Comparison of ENCODE assay signal across 27 cellular contexts in genomic region chr13:98180092-98180491, GRCh38. TPM values are rescaled to one million over a fixed set of nuclear protein-coding genes. Genes with fewer than 3 reads are reported as not detected.
DNase-seq lines count a peak whose midpoint lies in the region; ATAC-seq and TF ChIP-seq lines count a peak whose summit lies in the region.
"Had no signal": no experiment of that assay in that cellular context is flagged by ENCODE, and none has a peak within 500 bp of the region (broad histone marks: within the 10 kb centered on the region; RNA-seq: fewer than 3 reads in every experiment).

No MANE protein-coding gene starts in this region.

- no peak overlapping the region for H3K4me3 Mint-ChIP-seq in HFFc6
- H3K4me3 Mint-ChIP-seq in activated CD4-positive, alpha-beta T cell treated with anti-CD3 and anti-CD28 coated beads, Interleukin-2, amount 10 ng/mL, durations not matched to agents 24 days and 14 days: no peak overlapping the region
- H3K4me3 Mint-ChIP-seq in activated naive CD8-positive, alpha-beta T cell treated with anti-CD3 and anti-CD28 coated beads, Interleukin-2, amount 50 U/mL, for 24 hours: no peak overlapping the region
- H3K4me3 Mint-ChIP-seq: activated T-cell treated with anti-CD3 and anti-CD28 coated beads, Interleukin-2, amount 50 U/mL, for 24 hours; brain; CD4-positive, CD25-positive, alpha-beta regulatory T cell had no signal

- no peaks in the 10 kb centered on the region for H3K27me3 ChIP-seq in thyroid gland
- H3K27me3 ChIP-seq: testis, uterus had no signal

- H3K27ac ChIP-seq in SK-N-MC (peak overlapping the region; percentile 61; the same call in 1 of the 2 replicates), thyroid gland (peak overlapping the region in 2 of 3 donors; percentile 27 to 31)
- H3K27ac ChIP-seq: RWPE1, testis, uterus had no signal

- no peak overlapping the region for H3K9ac ChIP-seq in SK-N-MC (ENCODE audit: insufficient read length)

- no peaks in the 10 kb centered on the region for H3K9me3 ChIP-seq in SK-N-MC (ENCODE audit: low read depth, low read length)
- H3K9me3 ChIP-seq in thyroid gland: no peaks in the 10 kb centered on the region
- H3K9me3 ChIP-seq: testis, uterus had no signal

- H3K9me3 Mint-ChIP-seq in HFFc6: no peaks in the 10 kb centered on the region
- H3K9me3 Mint-ChIP-seq in activated CD4-positive, alpha-beta T cell treated with anti-CD3 and anti-CD28 coated beads, Interleukin-2, amount 10 ng/mL, durations not matched to agents 24 days and 14 days: no peaks in the 10 kb centered on the region
- H3K9me3 Mint-ChIP-seq in activated naive CD8-positive, alpha-beta T cell treated with anti-CD3 and anti-CD28 coated beads, Interleukin-2, amount 50 U/mL, for 24 hours: no peaks in the 10 kb centered on the region
- H3K9me3 Mint-ChIP-seq: activated T-cell treated with anti-CD3 and anti-CD28 coated beads, Interleukin-2, amount 50 U/mL, for 24 hours had no signal

- intact Hi-C loops in thyroid gland (cut with DNase I): no loop called here
- intact Hi-C loops in activated CD4-positive, alpha-beta T cell treated with anti-CD3 and anti-CD28 coated beads, Interleukin-2, amount 10 ng/mL, durations not matched to agents 24 days and 14 days (cut with micrococcal nuclease): no loop called here

- H3K27ac Mint-ChIP-seq in HFFc6: peak overlapping the region; percentile 44
- H3K27ac Mint-ChIP-seq in activated CD4-positive, alpha-beta T cell treated with anti-CD3 and anti-CD28 coated beads, Interleukin-2, amount 10 ng/mL, durations not matched to agents 24 days and 14 days: no peak overlapping the region
- no peak overlapping the region for H3K27ac Mint-ChIP-seq in activated naive CD8-positive, alpha-beta T cell treated with anti-CD3 and anti-CD28 coated beads, Interleukin-2, amount 50 U/mL, for 24 hours
- H3K27ac Mint-ChIP-seq: activated T-cell treated with anti-CD3 and anti-CD28 coated beads, Interleukin-2, amount 50 U/mL, for 24 hours; CD4-positive, CD25-positive, alpha-beta regulatory T cell had no signal

- TF ChIP-seq CTCF in HFFc6 (IDR thresholded peaks at IDR 0.05) (no peak), thyroid gland (IDR thresholded peaks at IDR 0.05) (no peak)

- H3K4me1 ChIP-seq in thyroid gland: peaks cover 30 to 53% of the 10 kb centered on the region in 2 donors
- H3K4me1 ChIP-seq: uterus had no signal

- H3K27me3 Mint-ChIP-seq in HFFc6 (ENCODE audit: insufficient read depth): no peaks in the 10 kb centered on the region; the same call in 1 of the 2 replicates
- H3K27me3 Mint-ChIP-seq in activated CD4-positive, alpha-beta T cell treated with anti-CD3 and anti-CD28 coated beads, Interleukin-2, amount 10 ng/mL, durations not matched to agents 24 days and 14 days: no peaks in the 10 kb centered on the region
- H3K27me3 Mint-ChIP-seq in activated naive CD8-positive, alpha-beta T cell treated with anti-CD3 and anti-CD28 coated beads, Interleukin-2, amount 50 U/mL, for 24 hours: peaks cover 3% of the 10 kb centered on the region
- H3K27me3 Mint-ChIP-seq: activated T-cell treated with anti-CD3 and anti-CD28 coated beads, Interleukin-2, amount 50 U/mL, for 24 hours; brain; CD4-positive, CD25-positive, alpha-beta regulatory T cell had no signal

- TF ChIP-seq POLR2A in thyroid gland (IDR thresholded peaks at IDR 0.05): no peak

- no peak for DNase-seq in HFFc6
- DNase-seq in SK-N-MC (ENCODE audit: low read depth, low spot score): no peak
- peak; percentile 67 for DNase-seq in iris pigment epithelial cell (ENCODE audit: low read depth)
- no peak for DNase-seq in thyroid gland
- DNase-seq in activated CD4-positive, alpha-beta T cell treated with anti-CD3 and anti-CD28 coated beads, Interleukin-2, amount 10 ng/mL, durations not matched to agents 24 days and 14 days: no peak
- DNase-seq in NAMALWA (ENCODE audit: low spot score): no peak
- DNase-seq in activated naive CD8-positive, alpha-beta T cell treated with anti-CD3 and anti-CD28 coated beads, Interleukin-2, amount 50 U/mL, for 24 hours: no peak
- DNase-seq: activated CD4-positive, CD25-positive, alpha-beta regulatory T cell treated with anti-CD3 and anti-CD28 coated beads, Interleukin-2, amount 50 U/mL, for 72 hours; activated gamma-delta T cell; activated T-cell treated with anti-CD3 and anti-CD28 coated beads, Interleukin-2, amount 50 U/mL, for 24 hours; CD4-positive, CD25-positive, alpha-beta regulatory T cell; kidney glomerular epithelial cell; NCI-H2081 treated with DMSO at 0.1 percent for 48 hours; NCI-H446 treated with DMSO at 0.1 percent for 48 hours; stimulated activated naive CD8-positive, alpha-beta T cell treated with anti-CD3 and anti-CD28 coated beads, Interleukin-15, Interleukin-2, amounts not matched to agents 100 U/mL and 50 U/mL, for 24 hours; testis; uterus had no signal

- WGBS in thyroid gland, 2 donors: 80 to 87% methylated on average over 3 of the region's 3 CpGs

- ATAC-seq in activated naive CD8-positive, alpha-beta T cell treated with anti-CD3 and anti-CD28 coated beads, Interleukin-2, amount 50 U/mL, for 24 hours: no peak
- ATAC-seq: GM12878; stimulated activated naive CD8-positive, alpha-beta T cell treated with anti-CD3 and anti-CD28 coated beads, Interleukin-15, Interleukin-2, amounts not matched to agents 100 U/mL and 50 U/mL, for 24 hours had no signal

- H3K4me3 ChIP-seq in SK-N-MC: no peak overlapping the region
- no peak overlapping the region for H3K4me3 ChIP-seq in thyroid gland (replicated peaks in 1 of 3)
- H3K4me3 ChIP-seq: GM12878, lung, testis, uterus had no signal

- H3K36me3 ChIP-seq in SK-N-MC (ENCODE audit: insufficient read depth, low read length) (peaks cover 5% of the 10 kb centered on the region; the same call in 1 of the 2 replicates), thyroid gland (no peaks in the 10 kb centered on the region)
- H3K36me3 ChIP-seq: uterus had no signal

- peaks cover 65% of the 10 kb centered on the region for H3K4me1 Mint-ChIP-seq in HFFc6 (ENCODE audit: low read depth)
- H3K4me1 Mint-ChIP-seq in activated CD4-positive, alpha-beta T cell treated with anti-CD3 and anti-CD28 coated beads, Interleukin-2, amount 10 ng/mL, durations not matched to agents 24 days and 14 days: peaks cover 3% of the 10 kb centered on the region
- no peaks in the 10 kb centered on the region for H3K4me1 Mint-ChIP-seq in activated naive CD8-positive, alpha-beta T cell treated with anti-CD3 and anti-CD28 coated beads, Interleukin-2, amount 50 U/mL, for 24 hours
- H3K4me1 Mint-ChIP-seq: CD4-positive, CD25-positive, alpha-beta regulatory T cell had no signal

- H3K36me3 Mint-ChIP-seq in HFFc6 (ENCODE audit: low read depth): peaks cover 34% of the 10 kb centered on the region
- H3K36me3 Mint-ChIP-seq in activated CD4-positive, alpha-beta T cell treated with anti-CD3 and anti-CD28 coated beads, Interleukin-2, amount 10 ng/mL, durations not matched to agents 24 days and 14 days (ENCODE audit: low read depth): no peaks in the 10 kb centered on the region
- no peaks in the 10 kb centered on the region for H3K36me3 Mint-ChIP-seq in activated naive CD8-positive, alpha-beta T cell treated with anti-CD3 and anti-CD28 coated beads, Interleukin-2, amount 50 U/mL, for 24 hours (ENCODE audit: low read depth)
- H3K36me3 Mint-ChIP-seq: CD4-positive, CD25-positive, alpha-beta regulatory T cell had no signal

RNA-seq across cellular contexts. Expression of gene RNF113B, which starts 3.0 kb away (rescaled TPM):
- not detected for total RNA-seq in HFFc6 (2021; fragmentation: NEBNext Ultra II Directional; extraction: Animal tissue kit (Norgen Biotek cat#: 25700))
- not detected for total RNA-seq in thyroid gland
- not detected in 2 replicates for total RNA-seq in activated CD4-positive, alpha-beta T cell treated with anti-CD3 and anti-CD28 coated beads, Interleukin-2, amount 10 ng/mL, durations not matched to agents 24 days and 14 days
- total RNA-seq: activated CD8-positive, alpha-beta memory T cell treated with anti-CD3 and anti-CD28 coated beads for 36 hours; CD4-positive, CD25-positive, alpha-beta regulatory T cell; cerebellum; endothelial cell of umbilical vein; GM12878; lung; M059J; posterior vena cava; T-helper 1 cell treated with Interleukin-12 subunit alpha and Interleukin-12 subunit beta and Interleukin-4 antibody, amounts not matched to agents 30 ng/mL and 1 ng/mL, for 36 hours; uterus had no signal

RNA-seq across cellular contexts. Expression of gene FARP1, which starts 37.2 kb away (rescaled TPM):
- total RNA-seq in HFFc6 (2021; fragmentation: NEBNext Ultra II Directional; extraction: Animal tissue kit (Norgen Biotek cat#: 25700)): 100 to 1,000 TPM; 140 to 181 (median 150) TPM
- total RNA-seq in thyroid gland: 100 to 1,000 TPM; 103 to 172 (median 129) TPM
- 0.28 and 0.37 TPM in 2 replicates for total RNA-seq in activated CD4-positive, alpha-beta T cell treated with anti-CD3 and anti-CD28 coated beads, Interleukin-2, amount 10 ng/mL, durations not matched to agents 24 days and 14 days

Comparison
In these comparisons a context has a peak if more than half of its experiments do, and no peak if none do; other contexts are left out.
1. RNA of gene FARP1, which starts 37.2 kb away (total RNA-seq): 140 to 181 TPM in HFFc6 and 103 to 172 TPM in thyroid gland; 0.28 to 0.37 TPM in activated CD4-positive, alpha-beta T cell treated with anti-CD3 and anti-CD28 coated beads, Interleukin-2, amount 10 ng/mL, durations not matched to agents 24 days and 14 days; every median in the first group is over 10 times any median in the second.